Comparison of ENCODE assay signal across 9 cellular contexts in the genomic region with DNA sequence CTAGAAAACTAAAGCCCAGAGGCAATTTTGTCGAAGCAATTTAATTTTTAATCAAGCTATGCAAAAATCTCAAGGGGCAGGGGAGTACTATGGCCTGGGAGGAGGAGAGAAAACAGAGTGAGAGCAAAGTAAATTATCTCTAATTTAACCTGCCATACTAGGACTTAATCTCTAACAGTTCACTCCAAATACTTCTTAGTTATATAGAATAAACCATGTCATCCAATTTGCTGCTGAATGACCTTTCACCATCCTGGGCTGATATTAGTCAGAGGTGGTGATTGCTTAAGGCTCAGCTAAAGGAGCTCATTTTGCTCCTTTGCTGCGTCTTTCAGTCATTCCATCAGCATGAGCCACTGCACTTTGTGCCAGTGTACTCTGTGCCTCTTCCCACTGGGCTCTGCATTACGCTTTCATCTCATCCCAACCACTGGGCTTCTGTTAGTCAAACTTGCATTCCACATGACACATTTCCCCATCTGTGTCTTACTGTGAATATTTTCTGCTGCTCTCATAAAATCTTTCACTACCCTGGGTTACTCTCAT.
DNase-seq lines count a peak whose midpoint lies in the region; ATAC-seq and TF ChIP-seq lines count a peak whose summit lies in the region.
"Had no signal": no experiment of that assay in that cellular context is flagged by ENCODE, and none has a peak within 500 bp of the region (broad histone marks: within the 10 kb centered on the region; RNA-seq: fewer than 3 reads in every experiment).

No MANE protein-coding gene starts in this region.

- WGBS in psoas muscle, 3 donors, result 43 to 68% (median 50%) methylated on average over 3 of the region's 3 CpGs

- no peak overlapping the region for H3K27ac Mint-ChIP-seq in immature natural killer cell

- H3K9me3 Mint-ChIP-seq in immature natural killer cell, result peaks cover 0 to 5% (median 0%) of the 10 kb centered on the region in 6 donors

- H3K4me1 ChIP-seq in SJCRH30 (peaks cover 38% of the 10 kb centered on the region), psoas muscle (no peaks in the 10 kb centered on the region)

- H3K27me3 Mint-ChIP-seq in immature natural killer cell (ENCODE audit: low read depth in 3 of 3), result peaks cover 0 to 5% (median 0%) of the 10 kb centered on the region in 3 donors

- no peak overlapping the region for H3K4me3 Mint-ChIP-seq in immature natural killer cell

- ATAC-seq in psoas muscle, result peak; percentile 64 to 91 (median 88)
- no peak for ATAC-seq in HG02840 (IDR thresholded peaks at IDR 0.05; ENCODE audit: low FRiP score, unreplicated experiment)
- no peak for ATAC-seq in GM18858 (IDR thresholded peaks at IDR 0.05; ENCODE audit: unreplicated experiment)

- DNase-seq in EL (peak; percentile 100), SJCRH30 (peak; percentile 54 to 57), fibroblast of villous mesenchyme (ENCODE audit: low read depth) (peak; percentile 98), psoas muscle (peak; percentile 76 to 79), immature natural killer cell (no peak)
- DNase-seq in stimulated activated naive CD4-positive, alpha-beta T cell treated with Interleukin-2 at 50 U/mL for 16 hours (lab: John Stamatoyannopoulos, UW), result no peak
- DNase-seq: NCI-H2029 had no signal

- no peaks in the 10 kb centered on the region for H3K27me3 ChIP-seq in SJCRH30
- H3K27me3 ChIP-seq in psoas muscle (ENCODE audit: insufficient read depth in 3 of 3, low read length in 2 of 3), result no peaks in the 10 kb centered on the region

- H3K27ac ChIP-seq in SJCRH30, result peak overlapping the region; percentile 86
- peak overlapping the region; percentile 31 for H3K27ac ChIP-seq in psoas muscle

- TF ChIP-seq CTCF in fibroblast of villous mesenchyme (IDR thresholded peaks at IDR 0.05; ENCODE audit: insufficient read depth, low read depth, low read length) (no peak), psoas muscle (IDR thresholded peaks at IDR 0.05) (no peak)

- H3K9me3 ChIP-seq in SJCRH30 (replicated peaks) (peaks cover 2% of the 10 kb centered on the region), psoas muscle (no peaks in the 10 kb centered on the region)

- intact Hi-C loops in psoas muscle (cut with DNase I), result no loop called here

- H3K4me3 ChIP-seq in SJCRH30 (no peak overlapping the region), fibroblast of villous mesenchyme (ENCODE audit: low read depth, low read length) (no peak overlapping the region), psoas muscle (no peak overlapping the region)

- H3K36me3 Mint-ChIP-seq in immature natural killer cell, result no peaks in the 10 kb centered on the region

- H3K4me1 Mint-ChIP-seq in immature natural killer cell, result no peaks in the 10 kb centered on the region

- H3K36me3 ChIP-seq in SJCRH30 (no peaks in the 10 kb centered on the region), psoas muscle (ENCODE audit: insufficient read depth in 1 of 2, low read depth in 1 of 2) (no peaks in the 10 kb centered on the region)

Comparison
In these comparisons a context has a peak if more than half of its experiments do, and no peak if none do; other contexts are left out.
1. DNase-seq: peak in EL (single experiment), SJCRH30 (2 of 2), fibroblast of villous mesenchyme (single experiment) and psoas muscle (2 of 2); none in immature natural killer cell (0 of 3) and stimulated activated naive CD4-positive, alpha-beta T cell treated with Interleukin-2 at 50 U/mL for 16 hours (single experiment).
2. ATAC-seq: peak in psoas muscle (4 of 4); none in HG02840 (single experiment) and GM18858 (single experiment).